In the genomic region with DNA sequence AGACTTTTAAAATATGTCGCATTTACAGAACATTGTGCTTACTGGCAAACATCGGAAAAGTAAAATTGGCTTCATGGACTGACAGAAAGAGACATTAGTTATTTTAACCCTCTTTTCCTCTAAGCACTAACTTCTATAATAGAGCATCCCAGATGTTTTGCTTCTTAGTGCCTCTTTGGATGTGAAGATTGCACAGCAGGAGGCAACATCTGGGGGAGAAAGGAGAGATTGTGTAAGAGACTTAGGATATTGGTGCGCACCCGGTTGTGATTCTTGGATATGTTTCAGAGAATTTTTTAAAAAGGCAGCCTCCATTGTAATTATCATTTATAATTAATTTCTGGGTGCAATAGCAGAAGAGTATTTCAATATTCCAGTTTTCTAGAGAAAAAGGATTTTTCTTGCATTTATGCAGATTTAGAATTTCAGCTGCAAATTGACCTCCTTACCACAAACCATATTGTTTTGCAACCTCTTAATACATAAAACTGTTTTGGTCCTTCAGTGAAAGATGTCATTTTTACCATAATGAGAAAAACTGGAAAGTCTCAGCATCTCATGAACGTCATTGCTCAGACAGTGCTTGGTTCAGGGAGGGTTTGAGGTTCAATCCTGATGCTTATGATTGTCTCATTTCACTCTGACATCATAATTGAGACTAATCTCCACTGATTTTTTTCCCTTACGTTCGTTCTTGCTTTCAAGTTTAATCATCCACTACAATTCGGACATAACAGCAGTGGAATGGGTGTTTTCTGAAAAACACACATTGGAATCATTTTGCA, we compare ENCODE assay signal across 26 cellular contexts.
"Had no signal": no experiment of that assay in that cellular context is flagged by ENCODE, and none has a peak within 500 bp of the region (broad histone marks: within the 10 kb centered on the region; RNA-seq: fewer than 3 reads in every experiment).

No MANE protein-coding gene starts in this region.

- H3K4me3 ChIP-seq: SJSA1 had no signal

- H3K9me3 ChIP-seq: SJSA1 had no signal

- DNase-seq: activated CD4-positive, alpha-beta T cell treated with anti-CD3 and anti-CD28 coated beads for 48 hours; activated CD4-positive, alpha-beta T cell treated with anti-CD3 and anti-CD28 coated beads, Interleukin-2, amount 50 U/mL, for 4 hours; activated CD4-positive, CD25-positive, alpha-beta regulatory T cell treated with anti-CD3 and anti-CD28 coated beads, Interleukin-2, amount 50 U/mL, for 72 hours; activated CD8-positive, alpha-beta memory T cell treated with anti-CD3 and anti-CD28 coated beads, Interleukin-2, amount 50 U/mL, for 48 hours; activated CD8-positive, alpha-beta T cell treated with anti-CD3 and anti-CD28 coated beads, Interleukin-2, amount 10 ng/mL, durations not matched to agents 7 days and 5 days; activated naive CD4-positive, alpha-beta T cell treated with anti-CD3 and anti-CD28 coated beads, Interleukin-2, amount 50 U/mL, for 16 hours; activated naive CD8-positive, alpha-beta T cell treated with anti-CD3 and anti-CD28 coated beads, Interleukin-2, amount 10 ng/mL, durations not matched to agents 7 days and 5 days; activated T-cell treated with anti-CD3 and anti-CD28 coated beads, Interleukin-2, amount 50 U/mL, for 1 hour; aorta; MM.1S; NCI-H1105; NCI-H1436; NCI-H1694 treated with DMSO at 0.1 percent for 48 hours; NCI-H2029 treated with DMSO at 0.1 percent for 48 hours; NCI-H345; NCI-H510A; NK-92 treated with Interleukin-12 subunit alpha and Interleukin-12 subunit beta, amount 100 ng/mL, for 24 hours; OCI-M1; RPMI8226; SHP77; SW 1271 had no signal

- H3K9me3 Mint-ChIP-seq: activated naive CD8-positive, alpha-beta T cell treated with anti-CD3 and anti-CD28 coated beads, Interleukin-2, amount 10 ng/mL, durations not matched to agents 7 days and 5 days; T-helper 1 cell treated with Interleukin-12 subunit alpha and Interleukin-12 subunit beta and Interleukin-4 antibody, amounts not matched to agents 30 μg/mL and 1 μg/mL, for 36 hours; WTC11 had no signal

- H3K36me3 Mint-ChIP-seq: activated naive CD8-positive, alpha-beta T cell treated with anti-CD3 and anti-CD28 coated beads, Interleukin-2, amount 10 ng/mL, durations not matched to agents 7 days and 5 days; WTC11 had no signal

- H3K27ac ChIP-seq: SJSA1 had no signal

- H3K27ac Mint-ChIP-seq: activated CD8-positive, alpha-beta T cell treated with anti-CD3 and anti-CD28 coated beads, Interleukin-2, amount 10 ng/mL, durations not matched to agents 7 days and 5 days; activated naive CD8-positive, alpha-beta T cell treated with anti-CD3 and anti-CD28 coated beads, Interleukin-2, amount 10 ng/mL, durations not matched to agents 7 days and 5 days; T-helper 1 cell treated with Interleukin-12 subunit alpha and Interleukin-12 subunit beta and Interleukin-4 antibody, amounts not matched to agents 30 μg/mL and 1 μg/mL, for 36 hours; WTC11 had no signal

- ATAC-seq: activated CD8-positive, alpha-beta T cell treated with anti-CD3 and anti-CD28 coated beads, Interleukin-2, amount 10 ng/mL, durations not matched to agents 7 days and 5 days; Panc1; SK-N-SH treated with all-trans-retinoic acid at 6 μM for 48 hours; WTC11 had no signal

- H3K36me3 ChIP-seq: SJSA1 had no signal

- H3K4me1 ChIP-seq: SJSA1 had no signal

- H3K27me3 Mint-ChIP-seq: activated naive CD8-positive, alpha-beta T cell treated with anti-CD3 and anti-CD28 coated beads, Interleukin-2, amount 10 ng/mL, durations not matched to agents 7 days and 5 days had no signal

- H3K27me3 ChIP-seq: SJSA1 had no signal

- H3K4me3 Mint-ChIP-seq: activated CD8-positive, alpha-beta T cell treated with anti-CD3 and anti-CD28 coated beads, Interleukin-2, amount 10 ng/mL, durations not matched to agents 7 days and 5 days; activated naive CD8-positive, alpha-beta T cell treated with anti-CD3 and anti-CD28 coated beads, Interleukin-2, amount 10 ng/mL, durations not matched to agents 7 days and 5 days; T-helper 1 cell treated with Interleukin-12 subunit alpha and Interleukin-12 subunit beta and Interleukin-4 antibody, amounts not matched to agents 30 μg/mL and 1 μg/mL, for 36 hours; WTC11 had no signal
